In the genomic region with DNA sequence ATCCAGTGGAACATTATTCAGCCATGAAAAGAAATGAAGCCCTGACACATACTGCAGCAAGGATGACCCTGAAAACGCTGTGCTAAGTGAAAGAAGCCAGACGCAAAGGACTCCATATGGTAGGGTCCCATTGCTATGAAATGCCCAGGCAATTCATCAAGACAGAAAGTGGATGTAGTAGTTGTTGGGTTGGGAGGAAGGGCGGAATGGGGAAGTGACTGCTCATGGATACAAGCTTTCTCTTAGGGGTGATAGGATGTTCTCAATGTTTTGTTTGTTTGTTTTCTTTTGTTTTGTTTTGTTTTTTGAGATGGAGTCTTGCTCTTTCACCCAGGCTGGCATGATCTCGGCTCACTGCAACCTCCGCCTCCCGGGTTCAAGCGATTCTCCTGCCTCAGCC, we compare ENCODE assay signal across 25 cellular contexts. TPM values are rescaled to one million over a fixed set of nuclear protein-coding genes. Genes with fewer than 3 reads are reported as not detected.
"Had no signal": no experiment of that assay in that cellular context is flagged by ENCODE, and none has a peak within 500 bp of the region (broad histone marks: within the 10 kb centered on the region; RNA-seq: fewer than 3 reads in every experiment).

No MANE protein-coding gene starts in this region.

- H3K4me3 ChIP-seq: ascending aorta, ovary, psoas muscle, right atrium auricular region, spleen, thyroid gland, upper lobe of right lung had no signal

- H3K27me3 ChIP-seq: ascending aorta, brain microvascular endothelial cell, ovary, right atrium auricular region, thyroid gland, upper lobe of right lung had no signal

- H3K9me3 ChIP-seq: ascending aorta, ovary, psoas muscle, right atrium auricular region, spleen, thyroid gland, upper lobe of right lung had no signal

- ATAC-seq: activated CD4-positive, CD25-positive, alpha-beta regulatory T cell treated with anti-CD3 and anti-CD28 coated beads, Interleukin-2, amount 50 U/mL, for 24 hours; activated CD8-positive, alpha-beta T cell treated with anti-CD3 and anti-CD28 coated beads for 36 hours; activated naive CD4-positive, alpha-beta T cell treated with anti-CD3 and anti-CD28 coated beads, Interleukin-2, amount 50 U/mL, for 72 hours; activated T-helper 17 cell treated with anti-CD3 and anti-CD28 coated beads, Interleukin-2, amount 50 U/mL, for 72 hours; natural killer cell treated with Interleukin-12 subunit alpha and Interleukin-12 subunit beta and Interleukin-15 and Interleukin-18, amount 100 ng/mL, for 72 hours; psoas muscle; stimulated activated naive CD8-positive, alpha-beta T cell treated with anti-CD3 and anti-CD28 coated beads, Interleukin-15, Interleukin-2, amounts not matched to agents 100 U/mL and 50 U/mL, for 24 hours; upper lobe of right lung had no signal

- DNase-seq: activated CD4-positive, alpha-beta T cell treated with anti-CD3 and anti-CD28 coated beads, Interleukin-2, amount 10 ng/mL, durations not matched to agents 24 days and 14 days; activated CD8-positive, alpha-beta T cell treated with anti-CD3 and anti-CD28 coated beads for 36 hours; activated T-cell treated with anti-CD3 and anti-CD28 coated beads, Interleukin-2, amount 50 U/mL, for 1 hour; brain microvascular endothelial cell; caudate nucleus; dermis blood vessel endothelial cell; effector CD8-positive, alpha-beta T cell; foreskin melanocyte; ovary; psoas muscle; spleen; stimulated activated CD4-positive, alpha-beta T cell treated with anti-CD3 and anti-CD28 coated beads, Interleukin-4, amount 100 ng/mL, for 24 hours; stimulated activated naive CD8-positive, alpha-beta T cell treated with anti-CD3 and anti-CD28 coated beads, Interleukin-15, Interleukin-2, amounts not matched to agents 100 U/mL and 50 U/mL, for 24 hours; substantia nigra; T-helper 9 cell; thyroid gland; upper lobe of right lung had no signal

- H3K36me3 ChIP-seq: ascending aorta, brain microvascular endothelial cell, ovary, right atrium auricular region, spleen, thyroid gland, upper lobe of right lung had no signal

- H3K27ac ChIP-seq: ascending aorta, brain microvascular endothelial cell, ovary, psoas muscle, right atrium auricular region, upper lobe of right lung had no signal

RNA-seq across cellular contexts. Expression of gene CEACAM16, which starts 11.1 kb away (rescaled TPM):
- total RNA-seq: activated CD4-positive, alpha-beta T cell treated with anti-CD3 and anti-CD28 coated beads, Interleukin-2, amount 10 ng/mL, durations not matched to agents 24 days and 14 days; activated CD8-positive, alpha-beta T cell treated with anti-CD3 and anti-CD28 coated beads for 36 hours; activated naive CD4-positive, alpha-beta T cell treated with anti-CD3 and anti-CD28 coated beads, Interleukin-2, amount 50 U/mL, for 72 hours; activated T-helper 17 cell treated with anti-CD3 and anti-CD28 coated beads, Interleukin-2, amount 50 U/mL, for 72 hours; ascending aorta; natural killer cell treated with Interleukin-12 subunit alpha and Interleukin-12 subunit beta and Interleukin-15 and Interleukin-18, amount 100 ng/mL, for 72 hours; ovary; psoas muscle; right atrium auricular region; spleen; T-helper 1 cell treated with Interleukin-12 subunit alpha and Interleukin-12 subunit beta and Interleukin-4 antibody, amounts not matched to agents 30 ng/mL and 1 ng/mL, for 36 hours; upper lobe of right lung had no signal
- polyA plus RNA-seq: liver, ovary, spleen had no signal
